In the genomic region with DNA sequence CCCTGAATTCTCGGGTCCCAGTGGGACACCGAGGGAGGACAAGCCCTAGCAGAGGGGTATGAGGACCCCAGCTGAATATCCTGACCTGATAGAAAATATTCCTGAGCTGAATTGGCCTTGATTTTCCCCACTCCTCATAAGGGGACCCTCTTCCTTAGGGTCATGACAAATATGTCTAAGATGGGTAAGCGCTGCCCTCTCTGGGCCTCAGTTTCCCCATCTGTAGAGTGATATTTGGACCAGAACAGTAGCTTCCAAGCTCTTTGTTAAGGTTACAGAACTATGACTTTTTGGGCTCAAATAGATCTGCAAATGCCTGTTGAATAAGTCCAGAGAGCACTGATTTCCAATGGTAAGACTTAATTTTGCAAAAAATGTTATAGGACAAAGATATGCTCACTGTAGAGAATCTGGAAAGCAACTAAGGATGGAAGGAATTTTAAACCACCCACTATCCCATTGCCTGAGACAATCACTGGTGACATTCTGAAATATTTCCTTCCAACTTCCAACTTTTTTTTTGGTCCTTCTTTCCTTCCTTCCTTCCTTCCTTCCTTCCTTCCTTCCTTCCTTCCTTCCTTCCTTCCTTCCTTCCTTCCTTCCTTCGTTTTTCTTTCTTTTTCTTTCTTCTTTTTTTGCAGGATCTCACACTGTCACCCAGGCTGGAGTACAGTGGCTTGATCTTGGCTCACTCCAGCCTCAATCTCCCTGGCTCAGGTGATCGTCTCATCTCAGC, we compare ENCODE assay signal across 10 cellular contexts. TPM values are rescaled to one million over a fixed set of nuclear protein-coding genes. Genes with fewer than 3 reads are reported as not detected.
A peak's percentile ranks its signal among the peaks of the same experiment; 100 is the strongest.
DNase-seq lines count a peak whose midpoint lies in the region; ATAC-seq, FAIRE-seq and TF ChIP-seq lines count a peak whose summit lies in the region.
"Had no signal": no experiment of that assay in that cellular context is flagged by ENCODE, and none has a peak within 500 bp of the region (broad histone marks: within the 10 kb centered on the region; RNA-seq: fewer than 3 reads in every experiment).

No MANE protein-coding gene starts in this region.

- H3K36me3 Mint-ChIP-seq in effector memory CD8-positive, alpha-beta T cell (ENCODE audit: insufficient read depth) = no peaks in the 10 kb centered on the region
- H3K36me3 Mint-ChIP-seq: brain had no signal

- H3K9ac ChIP-seq in DND-41 (ENCODE audit: low read depth, low read length) (no peak overlapping the region), rectal smooth muscle tissue (ENCODE audit: low read length) (no peak overlapping the region)

- H3K9me3 Mint-ChIP-seq in effector memory CD8-positive, alpha-beta T cell = no peaks in the 10 kb centered on the region

- H3K4me1 Mint-ChIP-seq in effector memory CD8-positive, alpha-beta T cell (ENCODE audit: low read depth in 2 of 2) = peaks cover 4 to 10% of the 10 kb centered on the region in 2 donors

- no peaks in the 10 kb centered on the region for H3K79me2 ChIP-seq in DND-41 (ENCODE audit: insufficient read depth, low read length)

- H3K4me2 ChIP-seq in DND-41 (ENCODE audit: insufficient read depth, low read length) = peak overlapping the region; percentile 69; the same call in 1 of the 2 replicates

- no peak for FAIRE-seq in pancreas (lab: Jason Lieb, UNC)

- peak overlapping the region; percentile 94 to 98 for H3K4me3 Mint-ChIP-seq in effector memory CD8-positive, alpha-beta T cell

- intact Hi-C loops in pancreas (cut with DNase I) = no loop called here

- H3K4me1 ChIP-seq in DND-41 (ENCODE audit: insufficient read depth, low read length) = peaks cover 4% of the 10 kb centered on the region; the same call in 1 of the 2 replicates
- H3K4me1 ChIP-seq in rectal smooth muscle tissue (ENCODE audit: control insufficient read depth, insufficient read depth, low read length) = no peaks in the 10 kb centered on the region
- H3K4me1 ChIP-seq in pancreas = no peaks in the 10 kb centered on the region

- H2AFZ ChIP-seq in DND-41 (ENCODE audit: low read depth, low read length) = no peak overlapping the region

- peaks cover 0 to 10% of the 10 kb centered on the region in 2 donors for H3K27me3 Mint-ChIP-seq in effector memory CD8-positive, alpha-beta T cell

- H3K9me3 ChIP-seq in DND-41 (ENCODE audit: insufficient read depth, low read length, severe bottlenecking) (no peaks in the 10 kb centered on the region), pancreas (no peaks in the 10 kb centered on the region)

- 33 to 41% methylated on average over 4 to 5 of the region's 5 CpGs for WGBS in pancreas, 2 donors

- no peak overlapping the region for H3K27ac ChIP-seq in DND-41 (ENCODE audit: low read length)
- H3K27ac ChIP-seq in rectal smooth muscle tissue (ENCODE audit: low read depth, low read length) = no peak overlapping the region
- no peak overlapping the region for H3K27ac ChIP-seq in pancreas

- TF ChIP-seq CTCF in DND-41 (IDR thresholded peaks at IDR 0.05; ENCODE audit: borderline replicate concordance, extremely low read depth, low read length, poor library complexity, severe bottlenecking) (no peak), LNCAP (IDR thresholded peaks at IDR 0.05) (peak; percentile 38), GM10266 (IDR thresholded peaks at IDR 0.05; ENCODE audit: control insufficient read depth, insufficient read depth, low read depth, missing control alignments) (no peak), pancreas (IDR thresholded peaks at IDR 0.05) (no peak)

- 0 out of 4 replicates have a peak overlapping the region, but pooled peaks of 1 of the 2 experiments have one; percentile 61 for H3K4me3 ChIP-seq in DND-41 (ENCODE audit: low read depth in 1 of 2, low read length in 2 of 2)
- peak overlapping the region; percentile 47 for H3K4me3 ChIP-seq in rectal smooth muscle tissue (ENCODE audit: low read length)
- no peak overlapping the region for H3K4me3 ChIP-seq in pancreas

- H3K27me3 ChIP-seq in DND-41 (ENCODE audit: insufficient read depth, low read length, poor library complexity) = no peaks in the 10 kb centered on the region
- no peaks in the 10 kb centered on the region for H3K27me3 ChIP-seq in rectal smooth muscle tissue (ENCODE audit: control insufficient read depth, insufficient read depth, low read length)
- no peaks in the 10 kb centered on the region for H3K27me3 ChIP-seq in pancreas

- ATAC-seq in DND-41 (ENCODE audit: insufficient read depth, low read depth) = no peak
- peak; percentile 6 for ATAC-seq in effector memory CD8-positive, alpha-beta T cell (replicated peaks)
- no peak for ATAC-seq in pancreas

- no peaks in the 10 kb centered on the region for H4K20me1 ChIP-seq in DND-41 (ENCODE audit: insufficient read depth, low read length)

- no peaks in the 10 kb centered on the region for H3K36me3 ChIP-seq in DND-41 (ENCODE audit: insufficient read depth, low read length)
- no peaks in the 10 kb centered on the region for H3K36me3 ChIP-seq in rectal smooth muscle tissue (ENCODE audit: control insufficient read depth, insufficient read depth, low read length)
- no peaks in the 10 kb centered on the region for H3K36me3 ChIP-seq in pancreas

- DNase-seq in DND-41 (no peak), GDM1 (lab: John Stamatoyannopoulos, UW) (no peak), GM10266 (ENCODE audit: extremely low spot score) (no peak), pancreas (no peak), NCI-H748 treated with DMSO at 0.1 percent for 48 hours (lab: John Stamatoyannopoulos, UW) (no peak)
- no peak for DNase-seq in effector memory CD8-positive, alpha-beta T cell

- H3K27ac Mint-ChIP-seq in effector memory CD8-positive, alpha-beta T cell = peak overlapping the region; percentile 86 to 93

RNA-seq across cellular contexts. Expression of a gene that starts 32.0 kb away (rescaled TPM):
- 10 to 100 TPM in 1 of 6 donors, not detected in 5; 12.0 TPM for total RNA-seq in pancreas
- polyA plus RNA-seq in pancreas = 1 to 10 TPM; 1.6 to 7.1 TPM
- total RNA-seq: Daoy had no signal

RNA-seq across cellular contexts. Expression of a gene that starts 41.6 kb away (rescaled TPM):
- total RNA-seq in pancreas = not detected
- polyA plus RNA-seq in pancreas = not detected
- total RNA-seq: Daoy had no signal
